In the genomic region with DNA sequence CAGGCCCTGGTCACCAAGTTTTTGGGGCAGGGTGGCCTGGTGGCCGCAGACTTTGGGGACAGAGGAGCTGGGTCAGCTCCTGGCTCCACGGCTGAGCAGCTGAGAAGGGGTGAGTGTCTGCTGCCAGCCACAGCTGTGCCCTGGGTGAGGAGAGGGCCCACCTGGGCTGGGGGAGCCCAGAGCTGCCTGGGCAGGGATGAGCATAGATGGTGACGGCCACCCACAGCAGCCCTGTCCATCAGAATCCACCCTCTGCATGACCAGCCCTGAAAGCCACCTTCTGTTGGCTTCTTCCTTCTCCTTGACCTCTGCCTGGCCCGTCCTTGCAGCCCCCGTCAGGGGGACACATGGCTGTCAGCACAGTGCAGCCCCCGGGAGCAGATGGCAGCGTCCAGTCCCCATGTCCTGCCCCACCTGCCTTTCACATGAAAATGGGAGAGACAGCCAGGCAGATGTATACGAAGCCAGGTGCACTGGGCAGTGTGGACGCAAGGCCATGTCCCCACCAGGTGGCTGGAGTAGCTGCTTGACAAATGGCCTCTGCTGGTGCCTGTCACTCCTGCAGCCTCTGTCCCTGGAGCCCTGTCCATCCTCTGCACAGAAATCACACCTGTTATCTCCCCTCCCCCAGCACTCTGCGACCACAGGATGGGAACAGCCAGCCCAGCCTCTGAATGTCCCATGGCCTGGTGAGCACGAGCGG, we compare ENCODE assay signal across 1 cellular context.
TF ChIP-seq lines count a peak whose summit lies in the region.

No MANE protein-coding gene starts in this region.

TF ChIP-seq in H1, 55 proteins besides CTCF, POLR2A, EP300 and RAD21:
- TF ChIP-seq, protein P1, sequence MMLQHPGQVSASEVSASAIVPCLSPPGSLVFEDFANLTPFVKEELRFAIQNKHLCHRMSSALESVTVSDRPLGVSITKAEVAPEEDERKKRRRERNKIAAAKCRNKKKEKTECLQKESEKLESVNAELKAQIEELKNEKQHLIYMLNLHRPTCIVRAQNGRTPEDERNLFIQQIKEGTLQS (IDR thresholded peaks at IDR 0.05; ENCODE audit: insufficient read depth, low read depth, low read length): no peak
- TF ChIP-seq TCF12 (IDR thresholded peaks at IDR 0.05; ENCODE audit: low read depth, low read length) (no peak), EZH2 (IDR thresholded peaks at IDR 0.05; ENCODE audit: low read depth, low read length, severe bottlenecking) (no peak), SIN3A (conservative IDR thresholded peaks at IDR 0.05 in 1 of 2, IDR thresholded peaks at IDR 0.05 in 1 of 2; ENCODE audit: low read depth in 1 of 2, low read length in 2 of 2) (no peak), TAF7 (optimal IDR thresholded peaks at IDR 0.05; ENCODE audit: borderline replicate concordance, low read depth, low read length) (no peak), ASH2L (IDR thresholded peaks at IDR 0.05; ENCODE audit: low read length) (no peak), SIX5 (IDR thresholded peaks at IDR 0.05; ENCODE audit: low read depth, low read length) (no peak), CBX8 (IDR thresholded peaks at IDR 0.05; ENCODE audit: borderline replicate concordance, low read depth, low read length) (no peak), CHD1 (IDR thresholded peaks at IDR 0.05; ENCODE audit: low read depth, low read length) (no peak), TEAD4 (IDR thresholded peaks at IDR 0.05; ENCODE audit: low read depth, low read length) (no peak), EGR1 (IDR thresholded peaks at IDR 0.05; ENCODE audit: borderline replicate concordance, low read depth, low read length) (no peak), SRF (IDR thresholded peaks at IDR 0.05; ENCODE audit: low read depth, low read length) (no peak), KDM4A (IDR thresholded peaks at IDR 0.05; ENCODE audit: low read depth, low read length, severe bottlenecking) (no peak), BCL11A (IDR thresholded peaks at IDR 0.05; ENCODE audit: low read depth in 2 of 2, low read length in 2 of 2) (no peak), SP4 (IDR thresholded peaks at IDR 0.05; ENCODE audit: low read length) (no peak), GABPA (IDR thresholded peaks at IDR 0.05; ENCODE audit: borderline replicate concordance, insufficient read depth, low read length) (no peak), TBP (IDR thresholded peaks at IDR 0.05; ENCODE audit: low read depth, low read length) (no peak), BRCA1 (IDR thresholded peaks at IDR 0.05; ENCODE audit: low read depth, low read length) (no peak), RBBP5 (IDR thresholded peaks at IDR 0.05; ENCODE audit: borderline replicate concordance, low read depth, low read length) (no peak)
- TF ChIP-seq, protein P2, sequence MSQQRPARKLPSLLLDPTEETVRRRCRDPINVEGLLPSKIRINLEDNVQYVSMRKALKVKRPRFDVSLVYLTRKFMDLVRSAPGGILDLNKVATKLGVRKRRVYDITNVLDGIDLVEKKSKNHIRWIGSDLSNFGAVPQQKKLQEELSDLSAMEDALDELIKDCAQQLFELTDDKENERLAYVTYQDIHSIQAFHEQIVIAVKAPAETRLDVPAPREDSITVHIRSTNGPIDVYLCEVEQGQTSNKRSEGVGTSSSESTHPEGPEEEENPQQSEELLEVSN (IDR thresholded peaks at IDR 0.05): no peak
